In genomic region chr10:133377818-133378250, GRCh38 we compare ENCODE assay signal across 7 cellular contexts. TPM values are rescaled to one million over a fixed set of nuclear protein-coding genes. Genes with fewer than 3 reads are reported as not detected.
DNase-seq lines count a peak whose midpoint lies in the region; ATAC-seq, FAIRE-seq and TF ChIP-seq lines count a peak whose summit lies in the region.
"Had no signal": no experiment of that assay in that cellular context is flagged by ENCODE, and none has a peak within 500 bp of the region (broad histone marks: within the 10 kb centered on the region; RNA-seq: fewer than 3 reads in every experiment).

No MANE protein-coding gene starts in this region.

- H3K4me3 ChIP-seq in AG04449 (ENCODE audit: low read depth, low read length), result peak overlapping the region; percentile 75
- H3K4me3 ChIP-seq in WERI-Rb-1 (ENCODE audit: low read depth, low read length), result peak overlapping the region; percentile 66
- H3K4me3 ChIP-seq in left lung, result peak overlapping the region; percentile 56 to 81

- H3K36me3 ChIP-seq in WERI-Rb-1, result no peaks in the 10 kb centered on the region
- no peaks in the 10 kb centered on the region for H3K36me3 ChIP-seq in left lung

- no peak for FAIRE-seq in RCC 7860 (lab: Jason Lieb, UNC)
- FAIRE-seq: TTC549 had no signal

- peaks cover 9 to 36% of the 10 kb centered on the region in 2 donors for H3K4me1 ChIP-seq in left lung

- CTCF ChIA-PET in AG04449 (lab: Yijun Ruan, JAX), result interaction anchor here (1.5 to 2.0 kb wide), 2 partner anchors 22 to 48 kb away, joined by 3 to 10 read pairs; no protein-coding TSS in a partner anchor

- H3K27me3 ChIP-seq in WERI-Rb-1 (ENCODE audit: insufficient read depth, low read depth, severe bottlenecking) (no peaks in the 10 kb centered on the region), left lung (peaks cover 0 to 29% of the 10 kb centered on the region in 2 donors)

- no peaks in the 10 kb centered on the region for H3K9me3 ChIP-seq in WERI-Rb-1 (ENCODE audit: severe bottlenecking)
- no peaks in the 10 kb centered on the region for H3K9me3 ChIP-seq in left lung

- ATAC-seq in left lung, result no peak

- intact Hi-C loops in left lung (cut with DNase I), result no loop called here

- DNase-seq in AG04449 (ENCODE audit: low read depth, low spot score) (no peak), WERI-Rb-1 (no peak), left lung (no peak), NCI-H128 (lab: John Stamatoyannopoulos, UW; ENCODE audit: unreplicated experiment) (no peak), RCC 7860 (ENCODE audit: low spot score) (no peak), SKM-1 treated with dmso at 0.1 percent for 144 hours (lab: John Stamatoyannopoulos, UW; ENCODE audit: unreplicated experiment) (no peak)

- POLR2A ChIA-PET in AG04449 (lab: Yijun Ruan, JAX), result interaction anchor here (1.4 kb wide), 1 partner anchor 9 kb away, joined by 4 read pairs; no protein-coding TSS in a partner anchor

- no peak overlapping the region for H3K27ac ChIP-seq in WERI-Rb-1
- H3K27ac ChIP-seq in left lung, result peak overlapping the region; percentile 42 to 76

- TF ChIP-seq CTCF in AG04449 (IDR thresholded peaks at IDR 0.05; ENCODE audit: insufficient read depth, low read length, missing control alignments), result no peak
- TF ChIP-seq CTCF in WERI-Rb-1 (IDR thresholded peaks at IDR 0.05; ENCODE audit: low read depth, low read length), result no peak
- TF ChIP-seq CTCF in left lung (IDR thresholded peaks at IDR 0.05), result no peak

RNA-seq across cellular contexts. Expression of gene PAOX, which starts 1.2 kb away (rescaled TPM):
- 1 to 10 TPM; 5.7 to 7.1 TPM for total RNA-seq in left lung

RNA-seq across cellular contexts. Expression of gene ECHS1, which starts 4.7 kb away (rescaled TPM):
- total RNA-seq in left lung, result 10 to 100 TPM; 71.0 to 85.9 TPM

RNA-seq across cellular contexts. Expression of gene MTG1, which starts 16.1 kb away (rescaled TPM):
- total RNA-seq in left lung, result 10 to 100 TPM; 31.5 to 46.5 TPM

RNA-seq across cellular contexts. Expression of gene FUOM, which starts 20.0 kb away (rescaled TPM):
- 10 to 100 TPM; 12.1 to 24.1 TPM for total RNA-seq in left lung

RNA-seq across cellular contexts. Expression of gene PRAP1, which starts 30.7 kb away (rescaled TPM):
- not detected for total RNA-seq in left lung
